ENCODE assay signal across 21 cellular contexts in the genomic region with DNA sequence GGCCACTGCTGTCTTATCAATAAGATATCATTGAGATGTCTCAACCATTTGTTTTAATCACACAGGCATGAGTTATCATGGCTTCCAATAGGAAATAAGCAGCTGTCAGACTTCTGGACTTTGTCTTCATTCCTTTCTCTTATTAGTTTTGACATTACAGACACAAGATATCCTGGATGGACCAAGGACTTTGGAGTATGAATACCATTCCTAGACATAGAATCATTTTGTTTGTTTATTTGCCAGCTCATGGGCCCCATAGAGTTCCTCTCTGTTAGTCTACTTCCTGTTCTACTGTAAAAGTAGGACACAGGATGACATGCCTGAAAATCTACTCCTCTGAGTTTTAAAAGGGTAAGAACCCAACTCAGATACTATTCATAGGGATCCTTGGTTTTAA.
DNase-seq lines count a peak whose midpoint lies in the region; ATAC-seq, FAIRE-seq and TF ChIP-seq lines count a peak whose summit lies in the region.
"Had no signal": no experiment of that assay in that cellular context is flagged by ENCODE, and none has a peak within 500 bp of the region (broad histone marks: within the 10 kb centered on the region; RNA-seq: fewer than 3 reads in every experiment).

No MANE protein-coding gene starts in this region.

- no peaks in the 10 kb centered on the region for H3K27me3 ChIP-seq in small intestine (ENCODE audit: control insufficient read depth in 2 of 2, insufficient read depth in 2 of 2, low read length in 2 of 2)
- H3K27me3 ChIP-seq: cardiac muscle cell, pancreas, SJCRH30 had no signal

- peak; percentile 89 for DNase-seq in HCEC 1CT
- peak; percentile 53 for DNase-seq in astrocyte of the spinal cord (ENCODE audit: low read depth, low spot score)
- DNase-seq in fibroblast of the aortic adventitia (ENCODE audit: low read depth): peak; percentile 28
- peak; percentile 83 for DNase-seq in small intestine
- DNase-seq in NCI-H510A (lab: John Stamatoyannopoulos, UW): no peak
- DNase-seq in left lobe of liver (ENCODE audit: low spot score): no peak
- DNase-seq: activated naive CD8-positive, alpha-beta T cell treated with anti-CD3 and anti-CD28 coated beads for 36 hours; effector CD4-positive, alpha-beta T cell; Kasumi-1; left ventricle myocardium inferior; NCI-H1417; pancreas; SJCRH30; stimulated activated CD8-positive, alpha-beta memory T cell treated with anti-CD3 and anti-CD28 coated beads, Interleukin-4, amount 100 ng/mL, for 48 hours had no signal

- no peaks in the 10 kb centered on the region for H3K36me3 Mint-ChIP-seq in activated T-helper 17 cell treated with anti-CD3 and anti-CD28 coated beads, Interleukin-2, amount 50 U/mL, for 72 hours (ENCODE audit: low read depth)
- H3K36me3 Mint-ChIP-seq: activated naive CD8-positive, alpha-beta T cell treated with anti-CD3 and anti-CD28 coated beads for 36 hours; WTC11 had no signal

- in situ Hi-C loops in astrocyte of the spinal cord (cut with HindIII; ENCODE audit: low sequenced_read_pairs): no loop called here

- H3K9me3 ChIP-seq in small intestine (ENCODE audit: control insufficient read depth, low read depth): no peaks in the 10 kb centered on the region
- H3K9me3 ChIP-seq: pancreas, SJCRH30 had no signal

- H3K27me3 Mint-ChIP-seq in activated T-helper 17 cell treated with anti-CD3 and anti-CD28 coated beads, Interleukin-2, amount 50 U/mL, for 72 hours: peaks cover 7% of the 10 kb centered on the region
- H3K27me3 Mint-ChIP-seq: activated naive CD8-positive, alpha-beta T cell treated with anti-CD3 and anti-CD28 coated beads for 36 hours; B cell had no signal

- no peaks in the 10 kb centered on the region for H3K9me3 Mint-ChIP-seq in activated T-helper 17 cell treated with anti-CD3 and anti-CD28 coated beads, Interleukin-2, amount 50 U/mL, for 72 hours
- H3K9me3 Mint-ChIP-seq: activated naive CD8-positive, alpha-beta T cell treated with anti-CD3 and anti-CD28 coated beads for 36 hours; T-helper 2 cell treated with Interferon-gamma antibody and Interleukin-4, amounts not matched to agents 5 μg/mL and 100 μg/mL, for 36 hours had no signal

- H3K27ac ChIP-seq in small intestine (ENCODE audit: low read depth in 1 of 2, low read length in 1 of 2): no peak overlapping the region
- H3K27ac ChIP-seq: cardiac muscle cell, left ventricle myocardium inferior, pancreas, SJCRH30 had no signal

- no peak for FAIRE-seq in small intestine (lab: Jason Lieb, UNC)
- FAIRE-seq: HTR-8/SVneo, pancreas had no signal

- H3K36me3 ChIP-seq in small intestine (ENCODE audit: control insufficient read depth in 2 of 2, insufficient read depth in 2 of 2, low read length in 2 of 2): no peaks in the 10 kb centered on the region
- H3K36me3 ChIP-seq: cardiac muscle cell, left ventricle myocardium inferior, pancreas, SJCRH30 had no signal

- H3K27ac Mint-ChIP-seq in activated T-helper 17 cell treated with anti-CD3 and anti-CD28 coated beads, Interleukin-2, amount 50 U/mL, for 72 hours: no peak overlapping the region
- H3K27ac Mint-ChIP-seq: activated naive CD8-positive, alpha-beta T cell treated with anti-CD3 and anti-CD28 coated beads for 36 hours; B cell; T-helper 2 cell treated with Interferon-gamma antibody and Interleukin-4, amounts not matched to agents 5 μg/mL and 100 μg/mL, for 36 hours; WTC11 had no signal

- no peaks in the 10 kb centered on the region for H3K4me1 ChIP-seq in small intestine (ENCODE audit: control insufficient read depth in 2 of 2, insufficient read depth in 1 of 2, low read depth in 1 of 2, low read length in 1 of 2)
- H3K4me1 ChIP-seq: pancreas, SJCRH30 had no signal

- H3K4me3 ChIP-seq in astrocyte of the spinal cord (ENCODE audit: low read depth, low read length) (no peak overlapping the region), fibroblast of the aortic adventitia (ENCODE audit: low read depth, low read length) (no peak overlapping the region), small intestine (ENCODE audit: low read depth in 1 of 2, low read length in 2 of 2) (no peak overlapping the region)
- H3K4me3 ChIP-seq: cardiac muscle cell, left ventricle myocardium inferior, pancreas, SJCRH30 had no signal

- ATAC-seq in activated T-helper 17 cell treated with anti-CD3 and anti-CD28 coated beads, Interleukin-2, amount 50 U/mL, for 72 hours (replicated peaks): no peak
- no peak for ATAC-seq in left lobe of liver
- no peak for ATAC-seq in GM18517 (IDR thresholded peaks at IDR 0.05; ENCODE audit: unreplicated experiment)
- ATAC-seq: pancreas, WTC11 had no signal

- TF ChIP-seq CTCF in astrocyte of the spinal cord (IDR thresholded peaks at IDR 0.05; ENCODE audit: low read depth, low read length) (no peak), fibroblast of the aortic adventitia (IDR thresholded peaks at IDR 0.05; ENCODE audit: insufficient read depth, low read length) (no peak)

- no peak overlapping the region for H3K4me3 Mint-ChIP-seq in activated T-helper 17 cell treated with anti-CD3 and anti-CD28 coated beads, Interleukin-2, amount 50 U/mL, for 72 hours
- H3K4me3 Mint-ChIP-seq: activated naive CD8-positive, alpha-beta T cell treated with anti-CD3 and anti-CD28 coated beads for 36 hours; B cell; T-helper 2 cell treated with Interferon-gamma antibody and Interleukin-4, amounts not matched to agents 5 μg/mL and 100 μg/mL, for 36 hours; WTC11 had no signal

- no peaks in the 10 kb centered on the region for H3K4me1 Mint-ChIP-seq in activated T-helper 17 cell treated with anti-CD3 and anti-CD28 coated beads, Interleukin-2, amount 50 U/mL, for 72 hours
- H3K4me1 Mint-ChIP-seq: activated naive CD8-positive, alpha-beta T cell treated with anti-CD3 and anti-CD28 coated beads for 36 hours; B cell; WTC11 had no signal

Comparison
In these comparisons a context has a peak if more than half of its experiments do, and no peak if none do; other contexts are left out.
1. DNase-seq: peak in HCEC 1CT (single experiment), astrocyte of the spinal cord (single experiment), fibroblast of the aortic adventitia (single experiment) and small intestine (single experiment); none in NCI-H510A (single experiment) and left lobe of liver (single experiment).